ENCODE assay signal across 31 cellular contexts in the genomic region with DNA sequence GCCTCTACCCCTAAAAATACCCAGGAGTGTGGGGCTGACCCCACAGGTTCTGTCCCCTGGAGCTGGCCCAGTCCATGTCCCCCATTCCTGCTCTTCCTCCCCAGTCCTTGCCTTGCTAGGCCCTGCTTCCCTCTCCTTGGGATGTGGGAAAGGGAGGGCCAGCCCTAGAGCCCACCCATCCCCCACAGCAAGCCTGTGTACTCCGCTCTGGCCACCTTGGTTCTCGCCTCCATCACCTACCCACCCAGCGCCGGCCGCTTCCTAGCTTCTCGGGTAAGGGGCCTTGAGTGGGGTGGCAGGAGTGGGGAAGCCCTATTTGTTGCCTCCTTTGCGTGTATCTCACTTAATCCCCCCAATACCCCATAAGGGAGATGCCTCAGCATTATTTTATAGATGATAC. TPM values are rescaled to one million over a fixed set of nuclear protein-coding genes. Genes with fewer than 3 reads are reported as not detected.
"Had no signal": no experiment of that assay in that cellular context is flagged by ENCODE, and none has a peak within 500 bp of the region (broad histone marks: within the 10 kb centered on the region; RNA-seq: fewer than 3 reads in every experiment).

No MANE protein-coding gene starts in this region.

- H3K9me3 ChIP-seq: ascending aorta, colonic mucosa, gastrocnemius medialis, neutrophil, pancreas, psoas muscle, sigmoid colon, stomach, thyroid gland had no signal

- H3K36me3 Mint-ChIP-seq: activated naive CD8-positive, alpha-beta T cell; brain; naive thymus-derived CD8-positive, alpha-beta T cell; stimulated activated naive B cell treated with anti-CD40 and anti-IgM and Interleukin-4, amounts not matched to agents 10 μg/mL and 1 μg/mL and 100 μg/mL, for 72 hours; T-cell had no signal

- H3K79me2 ChIP-seq: hepatocyte had no signal

- DNase-seq: activated CD4-positive, alpha-beta T cell treated with anti-CD3 and anti-CD28 coated beads for 4 hours; activated CD4-positive, alpha-beta T cell treated with anti-CD3 and anti-CD28 coated beads, Interleukin-2, amount 50 U/mL, for 4 hours; activated effector memory CD4-positive, alpha-beta T cell treated with Interleukin-2 at 50 U/mL for 16 hours; activated naive CD4-positive, alpha-beta T cell treated with Interleukin-2 at 50 U/mL for 16 hours; cerebellar nuclear complex; colonic mucosa; effector CD8-positive, alpha-beta T cell; erythroblast; gastrocnemius medialis; left cardiac atrium; mammary epithelial cell; naive thymus-derived CD8-positive, alpha-beta T cell; psoas muscle; sigmoid colon; small intestine; stimulated activated naive B cell treated with anti-CD40 and anti-IgM and Interleukin-4, amounts not matched to agents 10 μg/mL and 1 μg/mL and 100 μg/mL, for 72 hours; stomach; T-cell; thyroid gland had no signal

- H3K27me3 ChIP-seq: ascending aorta, cardiac muscle cell, colonic mucosa, gastrocnemius medialis, hepatocyte, pancreas, sigmoid colon, thyroid gland had no signal

- H3K4me2 ChIP-seq: hepatocyte had no signal

- H3K4me1 ChIP-seq: colonic mucosa, pancreas had no signal

- H2AFZ ChIP-seq: hepatocyte had no signal

- H3K27ac ChIP-seq: ascending aorta, cardiac muscle cell, colonic mucosa, gastrocnemius medialis, hepatocyte, neutrophil, pancreas, psoas muscle, sigmoid colon, stomach, thyroid gland had no signal

- H3K27ac Mint-ChIP-seq: activated naive CD8-positive, alpha-beta T cell; stimulated activated naive B cell treated with anti-CD40 and anti-IgM and Interleukin-4, amounts not matched to agents 10 μg/mL and 1 μg/mL and 100 μg/mL, for 72 hours; T-cell; T-helper 2 cell treated with Interferon-gamma antibody and Interleukin-4, amounts not matched to agents 5 μg/mL and 100 μg/mL, for 36 hours had no signal

- H3K9me3 Mint-ChIP-seq: brain; naive thymus-derived CD8-positive, alpha-beta T cell; stimulated activated naive B cell treated with anti-CD40 and anti-IgM and Interleukin-4, amounts not matched to agents 10 μg/mL and 1 μg/mL and 100 μg/mL, for 72 hours; T-cell; T-helper 2 cell treated with Interferon-gamma antibody and Interleukin-4, amounts not matched to agents 5 μg/mL and 100 μg/mL, for 36 hours had no signal

- H3K4me3 Mint-ChIP-seq: stimulated activated naive B cell treated with anti-CD40 and anti-IgM and Interleukin-4, amounts not matched to agents 10 μg/mL and 1 μg/mL and 100 μg/mL, for 72 hours; T-helper 2 cell treated with Interferon-gamma antibody and Interleukin-4, amounts not matched to agents 5 μg/mL and 100 μg/mL, for 36 hours had no signal

- ATAC-seq: gastrocnemius medialis; left cardiac atrium; naive thymus-derived CD8-positive, alpha-beta T cell; pancreas; psoas muscle; stimulated activated naive B cell treated with anti-CD40 and anti-IgM and Interleukin-4, amounts not matched to agents 10 μg/mL and 1 μg/mL and 100 μg/mL, for 72 hours; T-cell had no signal

- H3K36me3 ChIP-seq: ascending aorta, cardiac muscle cell, colonic mucosa, gastrocnemius medialis, neutrophil, pancreas, sigmoid colon, stomach, thyroid gland had no signal

- H3K4me3 ChIP-seq: ascending aorta, cardiac muscle cell, colonic mucosa, gastrocnemius medialis, hepatocyte, pancreas, psoas muscle, sigmoid colon, stomach, thyroid gland had no signal

RNA-seq across cellular contexts. Expression of gene CLCNKB, which starts 6.7 kb away (rescaled TPM):
- total RNA-seq: ascending aorta; gastrocnemius medialis; liver; mammary epithelial cell; naive thymus-derived CD8-positive, alpha-beta T cell; T-cell had no signal
- polyA plus RNA-seq: keratinocyte; liver; naive thymus-derived CD8-positive, alpha-beta T cell had no signal

RNA-seq across cellular contexts. Expression of gene FAM131C, which starts 23.1 kb away (rescaled TPM):
- total RNA-seq: dermis microvascular lymphatic vessel endothelial cell; gastrocnemius medialis; liver; naive thymus-derived CD8-positive, alpha-beta T cell; psoas muscle; stomach had no signal
- polyA plus RNA-seq: naive thymus-derived CD8-positive, alpha-beta T cell had no signal

RNA-seq across cellular contexts. Expression of gene CLCNKA, which starts 28.5 kb away (rescaled TPM):
- total RNA-seq: ascending aorta; dermis microvascular lymphatic vessel endothelial cell; liver; mammary epithelial cell; naive thymus-derived CD8-positive, alpha-beta T cell; T-cell had no signal
- polyA plus RNA-seq: keratinocyte; liver; mammary epithelial cell; naive thymus-derived CD8-positive, alpha-beta T cell had no signal

RNA-seq across cellular contexts. Expression of gene HSPB7, which starts 32.5 kb away (rescaled TPM):
- total RNA-seq: dermis microvascular lymphatic vessel endothelial cell; naive thymus-derived CD8-positive, alpha-beta T cell had no signal
- polyA plus RNA-seq: mammary epithelial cell; naive thymus-derived CD8-positive, alpha-beta T cell had no signal

RNA-seq across cellular contexts. Expression of gene SRARP, which starts 46.3 kb away (rescaled TPM):
- total RNA-seq: ascending aorta; colonic mucosa; hepatocyte; liver; mammary epithelial cell; naive thymus-derived CD8-positive, alpha-beta T cell; pancreas; sigmoid colon; stomach; T-cell; ureter had no signal
- polyA plus RNA-seq: cardiac muscle cell; hepatocyte; keratinocyte; mammary epithelial cell; naive thymus-derived CD8-positive, alpha-beta T cell; pancreas; small intestine had no signal
